Comparison of ENCODE assay signal across 9 cellular contexts in genomic region chrX:78105944-78106650, GRCh38. TPM values are rescaled to one million over a fixed set of nuclear protein-coding genes. Genes with fewer than 3 reads are reported as not detected.
DNase-seq lines count a peak whose midpoint lies in the region; ATAC-seq, FAIRE-seq and TF ChIP-seq lines count a peak whose summit lies in the region.
"Had no signal": no experiment of that assay in that cellular context is flagged by ENCODE, and none has a peak within 500 bp of the region (broad histone marks: within the 10 kb centered on the region; RNA-seq: fewer than 3 reads in every experiment).

No MANE protein-coding gene starts in this region.

- H3K4me1 ChIP-seq in heart right ventricle (peaks cover 0 to 57% (median 36%) of the 10 kb centered on the region in 9 donors), kidney (ENCODE audit: control insufficient read depth in 1 of 2, insufficient read depth in 1 of 2, low read depth in 1 of 2, low read length in 2 of 2) (peaks cover 18 to 22% of the 10 kb centered on the region in 2 donors), upper lobe of left lung (peaks cover 16 to 34% (median 25%) of the 10 kb centered on the region in 4 donors)

- intact Hi-C loops in heart right ventricle (cut with DNase I), result loop anchor here in 4 of 10 donors (10.0 kb wide), 3 partner anchors 191 to 211 kb away; partner anchors contain the start of genes ATP7A (in 1 of the 4), COX7B (in 1 of the 4) and MAGT1 (in 1 of the 4)
- intact Hi-C loops in left ventricle myocardium superior (cut with micrococcal nuclease), result loop anchor here (10.0 kb wide), 1 partner anchor 201 kb away; no protein-coding TSS in a partner anchor
- intact Hi-C loops in kidney (cut with DNase I), result no loop called here

- TF ChIP-seq POLR2A in upper lobe of left lung (IDR thresholded peaks at IDR 0.05), result no peak

- H3K27me3 ChIP-seq in heart right ventricle, result no peaks in the 10 kb centered on the region
- H3K27me3 ChIP-seq in upper lobe of left lung, result no peaks in the 10 kb centered on the region

- H3K27ac ChIP-seq in heart right ventricle, result peak overlapping the region in 8 of 10 donors; percentile 35 to 97 (median 96)
- H3K27ac ChIP-seq in kidney (ENCODE audit: low read depth in 2 of 2, low read length in 2 of 2), result peak overlapping the region in 1 of 2 donors; percentile 98
- H3K27ac ChIP-seq in upper lobe of left lung, result peak overlapping the region; percentile 94 to 97 (median 95)

- H3K9me3 ChIP-seq in heart right ventricle, result peaks cover 0 to 9% (median 0%) of the 10 kb centered on the region in 11 donors
- no peaks in the 10 kb centered on the region for H3K9me3 ChIP-seq in kidney (ENCODE audit: control insufficient read depth in 1 of 2, low read length in 2 of 2)
- no peaks in the 10 kb centered on the region for H3K9me3 ChIP-seq in upper lobe of left lung

- H3K36me3 ChIP-seq in heart right ventricle (peaks cover 0 to 27% (median 0%) of the 10 kb centered on the region in 9 donors), kidney (ENCODE audit: control insufficient read depth in 1 of 2, insufficient read depth in 2 of 2, low read length in 2 of 2) (peaks cover 0 to 3% of the 10 kb centered on the region in 2 donors), upper lobe of left lung (peaks cover 0 to 11% (median 0%) of the 10 kb centered on the region in 4 donors)

- H3K9ac ChIP-seq in kidney (ENCODE audit: low read length in 2 of 2), result peak overlapping the region in 1 of 2 donors; percentile 82

- 17 to 28% methylated on average over 11 of the region's 11 CpGs for whole genome bisulfite sequencing in heart right ventricle, 2 donors
- WGBS in upper lobe of left lung, 2 donors, result 33 to 48% methylated on average over 9 to 11 of the region's 11 CpGs

- no peak for TF ChIP-seq EP300 in upper lobe of left lung (IDR thresholded peaks at IDR 0.05)

- no peak for TF ChIP-seq CTCF in heart right ventricle (IDR thresholded peaks at IDR 0.05)
- no peak for TF ChIP-seq CTCF in kidney (IDR thresholded peaks at IDR 0.05; ENCODE audit: borderline replicate concordance, extremely low read depth, insufficient read depth)
- no peak for TF ChIP-seq CTCF in upper lobe of left lung (IDR thresholded peaks at IDR 0.05)

- no peak for FAIRE-seq in kidney (lab: Jason Lieb, UNC)
- FAIRE-seq: G401.6 had no signal

- H3K4me3 ChIP-seq in heart right ventricle (peak overlapping the region in 8 of 10 donors; percentile 51 to 91 (median 82)), kidney (ENCODE audit: low read length in 2 of 2) (peak overlapping the region; percentile 88 to 98), upper lobe of left lung (peak overlapping the region in 2 of 4 donors; percentile 4 to 77)

- DNase-seq in heart right ventricle (no peak), left ventricle myocardium superior (no peak), kidney (no peak), upper lobe of left lung (no peak), cortex of kidney (lab: John Stamatoyannopoulos, UW) (no peak), superior temporal gyrus (ENCODE audit: extremely low spot score) (no peak)
- DNase-seq in activated effector memory CD4-positive, alpha-beta T cell treated with anti-CD3 and anti-CD28 coated beads, Interleukin-2, amount 50 U/mL, for 16 hours, result peak; percentile 69

- ATAC-seq in heart right ventricle, result no peak
- no peak for ATAC-seq in left ventricle myocardium superior
- no peak for ATAC-seq in upper lobe of left lung (ENCODE audit: low FRiP score in 2 of 2)
- no peak for ATAC-seq in GM21786 (IDR thresholded peaks at IDR 0.05; ENCODE audit: unreplicated experiment)

RNA-seq across cellular contexts. Expression of gene PGK1, which starts 2.0 kb away (rescaled TPM):
- 100 to 1,000 TPM; 414 to 824 (median 460) TPM for total RNA-seq in heart right ventricle
- polyA plus RNA-seq in heart right ventricle, result 100 to 1,000 TPM in 1 of 2 donors, 10 to 100 TPM in 1; 46.6 to 253 TPM
- 448 TPM for total RNA-seq in left ventricle myocardium superior
- 356 TPM for total RNA-seq in kidney
- polyA plus RNA-seq in kidney (ENCODE audit: insufficient read depth, low read depth, low replicate concordance), result 471 TPM
- total RNA-seq in upper lobe of left lung, result 100 to 1,000 TPM in 5 of 6 donors, 10 to 100 TPM in 1; 57.6 to 295 (median 170) TPM

RNA-seq across cellular contexts. Expression of gene TAF9B, which starts 33.4 kb away (rescaled TPM):
- total RNA-seq in heart right ventricle (10 to 100 TPM; 16.4 to 27.8 (median 22.5) TPM), left ventricle myocardium superior (19.1 TPM), kidney (23.3 TPM), upper lobe of left lung (10 to 100 TPM in 4 of 6 donors, 1 to 10 TPM in 2; 2.4 to 14.3 (median 11.1) TPM)
- polyA plus RNA-seq in heart right ventricle (10 to 100 TPM in 1 of 2 donors, 1 to 10 TPM in 1; 9.8 to 11.5 TPM), kidney (ENCODE audit: insufficient read depth, low read depth, low replicate concordance) (14.0 TPM)
